Comparison of ENCODE assay signal across 16 cellular contexts in the genomic region with DNA sequence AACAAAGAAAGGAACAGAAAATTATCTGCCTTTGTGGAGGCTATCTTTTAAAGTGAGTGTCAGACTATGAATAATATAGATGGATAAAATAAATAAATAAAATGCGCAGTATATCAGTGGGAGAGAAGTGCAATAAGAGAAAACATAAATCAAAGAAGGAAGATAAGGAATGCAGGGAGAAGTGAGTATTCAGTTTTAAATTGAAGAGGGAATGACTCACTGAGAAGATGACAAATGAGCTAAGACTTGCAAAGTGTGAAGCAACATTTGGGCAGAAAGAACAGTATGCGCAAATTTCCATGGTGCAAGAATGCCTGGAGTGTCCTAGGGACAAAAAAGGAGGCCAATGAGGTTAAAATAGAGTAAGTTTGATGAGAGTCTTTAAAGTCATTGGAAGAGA.
DNase-seq lines count a peak whose midpoint lies in the region; ATAC-seq and TF ChIP-seq lines count a peak whose summit lies in the region.
"Had no signal": no experiment of that assay in that cellular context is flagged by ENCODE, and none has a peak within 500 bp of the region (broad histone marks: within the 10 kb centered on the region; RNA-seq: fewer than 3 reads in every experiment).

No MANE protein-coding gene starts in this region.

- in situ Hi-C loops in astrocyte of the cerebellum (cut with HindIII; ENCODE audit: low sequenced_read_pairs), result no loop called here
- in situ Hi-C loops in G401 (cut with HindIII; ENCODE audit: low sequenced_read_pairs), result no loop called here

- WGBS in HUES64, result 83% methylated on average over 2 of the region's 2 CpGs

- peak overlapping the region; percentile 47; the same call in 1 of the 2 replicates for H3K27ac ChIP-seq in HUES64 (ENCODE audit: low read depth, low read length)
- H3K27ac ChIP-seq: gastroesophageal sphincter, parathyroid adenoma, thoracic aorta had no signal

- no peak overlapping the region for H3K9ac ChIP-seq in HUES64 (ENCODE audit: low read depth, low read length)
- H3K9ac ChIP-seq: parathyroid adenoma had no signal

- no peak for TF ChIP-seq CTCF in AG04449 (IDR thresholded peaks at IDR 0.05; ENCODE audit: insufficient read depth, low read length, missing control alignments)
- no peak for TF ChIP-seq CTCF in astrocyte of the cerebellum (IDR thresholded peaks at IDR 0.05; ENCODE audit: low read depth, low read length, missing control alignments)

- peak; percentile 12 for DNase-seq in AG04449 (ENCODE audit: low read depth, low spot score)
- DNase-seq in astrocyte of the cerebellum (ENCODE audit: low read depth), result peak; percentile 1
- peak; percentile 15 for DNase-seq in iPS DF 19.7 (ENCODE audit: low read depth, low spot score)
- no peak for DNase-seq in LoVo (ENCODE audit: low spot score)
- no peak for DNase-seq in DMS79 (lab: John Stamatoyannopoulos, UW)
- no peak for DNase-seq in G401 (ENCODE audit: low spot score)
- DNase-seq: activated CD4-positive, alpha-beta T cell treated with anti-CD3 and anti-CD28 coated beads for 36 hours; Caco-2; NCI-H1105; NCI-H446 had no signal

- H3K36me3 ChIP-seq in HUES64 (ENCODE audit: insufficient read depth, low read length), result no peaks in the 10 kb centered on the region
- H3K36me3 ChIP-seq: gastroesophageal sphincter, thoracic aorta had no signal

- peaks cover 19% of the 10 kb centered on the region for H3K4me1 ChIP-seq in HUES64 (ENCODE audit: insufficient read depth, low read length)
- H3K4me1 ChIP-seq: gastroesophageal sphincter, parathyroid adenoma had no signal

- POLR2A ChIA-PET in AG04449 (lab: Yijun Ruan, JAX), result no interaction called here

- H3K9me3 ChIP-seq in HUES64 (ENCODE audit: insufficient read depth, low read depth, low read length), result no peaks in the 10 kb centered on the region
- H3K9me3 ChIP-seq: Caco-2, gastroesophageal sphincter, thoracic aorta had no signal

- ATAC-seq in HG03025 (IDR thresholded peaks at IDR 0.05; ENCODE audit: low FRiP score, unreplicated experiment), result no peak
- ATAC-seq: activated CD4-positive, alpha-beta T cell treated with anti-CD3 and anti-CD28 coated beads for 36 hours; gastroesophageal sphincter; Panc1 had no signal

- H3K4me3 ChIP-seq in AG04449 (ENCODE audit: low read depth, low read length) (no peak overlapping the region), HUES64 (ENCODE audit: low read length) (no peak overlapping the region), astrocyte of the cerebellum (ENCODE audit: low read depth, low read length) (no peak overlapping the region)
- H3K4me3 ChIP-seq: gastroesophageal sphincter, thoracic aorta had no signal

- H3K27me3 ChIP-seq in HUES64 (ENCODE audit: insufficient read depth, low read length), result no peaks in the 10 kb centered on the region
- H3K27me3 ChIP-seq: gastroesophageal sphincter had no signal

- CTCF ChIA-PET in AG04449 (lab: Yijun Ruan, JAX), result no interaction called here

Comparison
In these comparisons a context has a peak if more than half of its experiments do, and no peak if none do; other contexts are left out.
1. DNase-seq: peak in AG04449 (single experiment), astrocyte of the cerebellum (single experiment) and iPS DF 19.7 (single experiment); none in LoVo (single experiment), DMS79 (single experiment) and G401 (single experiment).